In genomic region chr16:87383522-87384161, GRCh38 we compare ENCODE assay signal across 1 cellular context.
TF ChIP-seq lines count a peak whose summit lies in the region.

Gene FBXO31, minus strand, starts transcription at chr16:87383776. Its CDS starts 32 bp downstream, at chr16:87383744.

TF ChIP-seq in HepG2, 621 proteins besides CTCF, POLR2A, EP300 and RAD21 (continued from another document and continues in another):
- TF ChIP-seq ZBTB46 (CRISPR knock-in tag; IDR thresholded peaks at IDR 0.05; ENCODE audit: borderline replicate concordance) = peak; percentile 32
- peak; percentile 89; the same call in 1 of the 2 replicates for TF ChIP-seq SMYD3 (CRISPR knock-in tag; IDR thresholded peaks at IDR 0.05)
- no peak for TF ChIP-seq SETDB1 (CRISPR knock-in tag; IDR thresholded peaks at IDR 0.05; ENCODE audit: borderline replicate concordance)
- TF ChIP-seq ATAD3A (CRISPR knock-in tag; IDR thresholded peaks at IDR 0.05) = no peak
- 0 out of 2 replicates have a peak, but pooled peaks have one; percentile 16 for TF ChIP-seq ZNF274 (CRISPR knock-in tag; IDR thresholded peaks at IDR 0.05)
- no peak; the same call in 1 of the 2 replicates for TF ChIP-seq ZNF607 (CRISPR knock-in tag; IDR thresholded peaks at IDR 0.05; ENCODE audit: borderline replicate concordance)
- no peak for TF ChIP-seq TCF12 (IDR thresholded peaks at IDR 0.05)
- TF ChIP-seq TCF12 (CRISPR knock-in tag; IDR thresholded peaks at IDR 0.05) = peak; percentile 89; the same call in 1 of the 2 replicates
- TF ChIP-seq KDM4B (CRISPR knock-in tag; IDR thresholded peaks at IDR 0.05) = peak; percentile 82
- no peak for TF ChIP-seq GPBP1L1 (CRISPR knock-in tag; IDR thresholded peaks at IDR 0.05)
- TF ChIP-seq ZNF672 (CRISPR knock-in tag; IDR thresholded peaks at IDR 0.05) = 0 out of 2 replicates have a peak, but pooled peaks have one; percentile 77
- TF ChIP-seq BHLHE40 (IDR thresholded peaks at IDR 0.05; ENCODE audit: low read length) = peak; percentile 91
- TF ChIP-seq DMTF1 (CRISPR knock-in tag; IDR thresholded peaks at IDR 0.05) = no peak
- TF ChIP-seq ZNF615 (CRISPR knock-in tag; IDR thresholded peaks at IDR 0.05; ENCODE audit: borderline replicate concordance) = no peak
- TF ChIP-seq SYNCRIP (IDR thresholded peaks at IDR 0.05; ENCODE audit: insufficient read depth, low read depth, low read length) = no peak
- TF ChIP-seq ZNF564 (CRISPR knock-in tag; IDR thresholded peaks at IDR 0.05) = peak; percentile 95
- TF ChIP-seq TOPORS (CRISPR knock-in tag; IDR thresholded peaks at IDR 0.05) = peak; percentile 99
- peak; percentile 83; the same call in 1 of the 2 replicates for TF ChIP-seq HIC2 (CRISPR knock-in tag; IDR thresholded peaks at IDR 0.05; ENCODE audit: low read depth)
- TF ChIP-seq PRDM10 (CRISPR knock-in tag; IDR thresholded peaks at IDR 0.05; ENCODE audit: low read depth) = peak; percentile 79
- no peak for TF ChIP-seq ZNF33A (CRISPR knock-in tag; IDR thresholded peaks at IDR 0.05; ENCODE audit: borderline replicate concordance)
- TF ChIP-seq NKX3-1 (CRISPR knock-in tag; IDR thresholded peaks at IDR 0.05) = peak; percentile 6; the same call in 1 of the 2 replicates
- peak; percentile 89 for TF ChIP-seq THRA (CRISPR knock-in tag; IDR thresholded peaks at IDR 0.05; ENCODE audit: borderline replicate concordance)
- TF ChIP-seq ATF6 (CRISPR knock-in tag; conservative IDR thresholded peaks at IDR 0.05) = no peak; the same call in 1 of the 2 replicates
- no peak for TF ChIP-seq EZH2 (conservative IDR thresholded peaks at IDR 0.05; ENCODE audit: low read depth, low read length)
- peak; percentile 44; the same call in 1 of the 2 replicates for TF ChIP-seq ZNF503 (CRISPR knock-in tag; IDR thresholded peaks at IDR 0.05)
- TF ChIP-seq BRF2 (CRISPR knock-in tag; IDR thresholded peaks at IDR 0.05) = peak; percentile 98
- TF ChIP-seq MTERF4 (CRISPR knock-in tag; IDR thresholded peaks at IDR 0.05) = 0 out of 2 replicates have a peak, but pooled peaks have one; percentile 59
- peak; percentile 80; the same call in 1 of the 2 replicates for TF ChIP-seq THAP9 (CRISPR knock-in tag; IDR thresholded peaks at IDR 0.05; ENCODE audit: borderline replicate concordance)
- peak; percentile 73 for TF ChIP-seq POLR2AphosphoS5 (IDR thresholded peaks at IDR 0.05; ENCODE audit: low read depth, low read length)
